ENCODE assay signal across 28 cellular contexts in the genomic region with DNA sequence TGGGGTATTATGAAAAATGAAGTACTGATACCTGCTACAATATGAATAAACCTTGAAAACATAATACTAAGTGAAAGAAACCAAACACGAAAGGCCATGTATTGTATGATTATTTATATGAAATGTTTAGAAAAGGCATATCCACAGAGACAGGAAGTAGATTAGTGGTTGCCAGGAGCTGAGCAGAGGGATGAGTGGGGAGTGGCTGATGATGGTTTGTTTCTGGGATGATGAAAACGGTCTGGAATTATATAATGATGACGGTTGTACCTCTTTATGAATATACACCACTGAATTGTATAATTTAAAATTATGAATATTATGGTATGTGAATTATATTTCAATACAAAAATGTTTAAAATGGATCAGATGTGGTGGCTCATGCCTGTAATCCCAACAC.
"Had no signal": no experiment of that assay in that cellular context is flagged by ENCODE, and none has a peak within 500 bp of the region (broad histone marks: within the 10 kb centered on the region; RNA-seq: fewer than 3 reads in every experiment).

No MANE protein-coding gene starts in this region.

- ATAC-seq: effector memory CD8-positive, alpha-beta T cell; gastroesophageal sphincter; naive thymus-derived CD8-positive, alpha-beta T cell; sciatic nerve; stimulated activated naive CD8-positive, alpha-beta T cell treated with anti-CD3 and anti-CD28 coated beads, Interleukin-15, amount 100 ng/mL, for 72 hours; upper lobe of right lung had no signal

- H3K27me3 ChIP-seq: esophagus squamous epithelium, gastroesophageal sphincter, heart left ventricle, right atrium auricular region, suprapubic skin, transverse colon, upper lobe of right lung, vagina had no signal

- H3K36me3 ChIP-seq: prostate gland, right atrium auricular region had no signal

- H3K4me1 Mint-ChIP-seq: nephron progenitor cell; stimulated activated naive CD8-positive, alpha-beta T cell treated with anti-CD3 and anti-CD28 coated beads, Interleukin-15, amount 100 ng/mL, for 72 hours had no signal

- H3K9me3 Mint-ChIP-seq: effector memory CD8-positive, alpha-beta T cell; naive thymus-derived CD8-positive, alpha-beta T cell; nephron progenitor cell; stimulated activated naive CD8-positive, alpha-beta T cell treated with anti-CD3 and anti-CD28 coated beads, Interleukin-15, amount 100 ng/mL, for 72 hours had no signal

- H3K27ac ChIP-seq: esophagus squamous epithelium, gastroesophageal sphincter, prostate gland, right atrium auricular region, suprapubic skin, transverse colon, upper lobe of right lung, vagina had no signal

- H3K4me1 ChIP-seq: esophagus squamous epithelium, prostate gland, suprapubic skin, transverse colon, vagina had no signal

- H3K9me3 ChIP-seq: esophagus squamous epithelium, gastroesophageal sphincter, heart left ventricle, prostate gland, right atrium auricular region, suprapubic skin, transverse colon, upper lobe of right lung, vagina had no signal

- H3K4me3 ChIP-seq: esophagus squamous epithelium, gastroesophageal sphincter, heart left ventricle, prostate gland, right atrium auricular region, smooth muscle cell, suprapubic skin, transverse colon, upper lobe of right lung, vagina had no signal

- DNase-seq: cortex of kidney; effector memory CD8-positive, alpha-beta T cell; erythroblast; esophagus squamous epithelium; heart left ventricle; hippocampal formation; islet precursor cell; kidney glomerular epithelial cell; mesendoderm; midbrain; naive thymus-derived CD8-positive, alpha-beta T cell; nephron progenitor cell; nucleus accumbens; stimulated activated CD4-positive, alpha-beta T cell treated with anti-CD3 and anti-CD28 coated beads, Interleukin-12 subunit alpha, Interleukin-12 subunit beta, amount 100 ng/mL, for 4 hours; stimulated activated CD4-positive, alpha-beta T cell treated with anti-CD3 and anti-CD28 coated beads, Interleukin-1b, Interleukin-23, amount 100 ng/mL, for 48 hours; stimulated activated CD4-positive, alpha-beta T cell treated with anti-CD3 and anti-CD28 coated beads, Interleukin-4, amount 100 ng/mL, for 1 hour; stimulated activated CD8-positive, alpha-beta memory T cell treated with anti-CD3 and anti-CD28 coated beads, Interleukin-4, amount 100 ng/mL, for 48 hours; stimulated activated naive CD4-positive, alpha-beta T cell; stimulated activated naive CD8-positive, alpha-beta T cell treated with anti-CD3 and anti-CD28 coated beads, Interleukin-15, amount 100 ng/mL, for 72 hours; transverse colon; upper lobe of right lung had no signal

- H3K27ac Mint-ChIP-seq: naive thymus-derived CD8-positive, alpha-beta T cell; nephron progenitor cell had no signal

- H3K27me3 Mint-ChIP-seq: effector memory CD8-positive, alpha-beta T cell; naive thymus-derived CD8-positive, alpha-beta T cell; stimulated activated naive CD8-positive, alpha-beta T cell treated with anti-CD3 and anti-CD28 coated beads, Interleukin-15, amount 100 ng/mL, for 72 hours had no signal

- H3K4me3 Mint-ChIP-seq: effector memory CD8-positive, alpha-beta T cell; naive thymus-derived CD8-positive, alpha-beta T cell; nephron progenitor cell; stimulated activated naive CD8-positive, alpha-beta T cell treated with anti-CD3 and anti-CD28 coated beads, Interleukin-15, amount 100 ng/mL, for 72 hours had no signal
